In genomic region chr9:134403292-134403681, GRCh38 we compare ENCODE assay signal across 9 cellular contexts.
DNase-seq lines count a peak whose midpoint lies in the region; ATAC-seq and TF ChIP-seq lines count a peak whose summit lies in the region.
"Had no signal": no experiment of that assay in that cellular context is flagged by ENCODE, and none has a peak within 500 bp of the region (broad histone marks: within the 10 kb centered on the region; RNA-seq: fewer than 3 reads in every experiment).

No MANE protein-coding gene starts in this region.

- WGBS in sigmoid colon, 2 donors, result 67 to 86% methylated on average over 11 of the region's 11 CpGs

- peak overlapping the region; percentile 92 for H3K4me2 ChIP-seq in BLaER1

- H3K4me1 ChIP-seq in BLaER1 (peaks cover 100% of the 10 kb centered on the region), sigmoid colon (peaks cover 0 to 84% (median 65%) of the 10 kb centered on the region in 4 donors)

- ATAC-seq in left cardiac atrium, result peak; percentile 9 to 45
- ATAC-seq in GM18498 (IDR thresholded peaks at IDR 0.05; ENCODE audit: unreplicated experiment), result no peak

- CTCF ChIA-PET in RWPE1 (lab: Yijun Ruan, JAX), result interaction anchor here (0.7 kb wide), 1 partner anchor 32 kb away, joined by 3 read pairs; no protein-coding TSS in a partner anchor

- no peaks in the 10 kb centered on the region for H3K27me3 ChIP-seq in BLaER1
- no peaks in the 10 kb centered on the region for H3K27me3 ChIP-seq in sigmoid colon

- H3K9ac ChIP-seq in BLaER1, result 0 out of 2 replicates have a peak overlapping the region, but pooled peaks have one; percentile 14

- TF ChIP-seq CTCF in RWPE1 (conservative IDR thresholded peaks at IDR 0.05; ENCODE audit: low read depth) (no peak), sigmoid colon (IDR thresholded peaks at IDR 0.05) (no peak)

- peaks cover 12% of the 10 kb centered on the region for H3K9me3 ChIP-seq in BLaER1
- no peaks in the 10 kb centered on the region for H3K9me3 ChIP-seq in sigmoid colon

- H4K20me1 ChIP-seq in BLaER1, result peaks cover 100% of the 10 kb centered on the region

- H3K4me3 ChIP-seq in BLaER1 (0 out of 2 replicates have a peak overlapping the region, but pooled peaks have one; percentile 27), sigmoid colon (no peak overlapping the region)

- H3K36me3 ChIP-seq in BLaER1 (peaks cover 36% of the 10 kb centered on the region), sigmoid colon (peaks cover 0 to 14% (median 5%) of the 10 kb centered on the region in 4 donors)

- intact Hi-C loops in left cardiac atrium (cut with DNase I), result loop anchor here in 1 of 2 donors (10.0 kb wide), 1 partner anchor 68 kb away; no protein-coding TSS in a partner anchor
- intact Hi-C loops in sigmoid colon (cut with DNase I), result loop anchor here (2.0 kb wide), 1 partner anchor 14 kb away; no protein-coding TSS in a partner anchor

- TF ChIP-seq POLR2A in sigmoid colon (IDR thresholded peaks at IDR 0.05), result no peak

- POLR2A ChIA-PET in RWPE1 (lab: Yijun Ruan, JAX; ENCODE audit: low non-redundant PET), result no interaction called here

- DNase-seq in RWPE1 (ENCODE audit: low spot score), result no peak
- peak; percentile 62 for DNase-seq in left cardiac atrium
- no peak for DNase-seq in sigmoid colon
- DNase-seq in hepatic stellate cell (ENCODE audit: low spot score), result no peak
- no peak for DNase-seq in SIG-M5 (lab: John Stamatoyannopoulos, UW)
- no peak for DNase-seq in NCI-H2107 treated with DMSO at 0.1 percent for 48 hours (lab: John Stamatoyannopoulos, UW; ENCODE audit: unreplicated experiment)
- DNase-seq: NCI-H2107 had no signal

- TF ChIP-seq EP300 in sigmoid colon (IDR thresholded peaks at IDR 0.05), result no peak

- peak overlapping the region; percentile 15; the same call in 1 of the 2 replicates for H3K27ac ChIP-seq in BLaER1
- peak overlapping the region; percentile 97 for H3K27ac ChIP-seq in RWPE1
- peak overlapping the region; percentile 29 to 78 (median 55) for H3K27ac ChIP-seq in sigmoid colon

Comparison
In these comparisons a context has a peak if more than half of its experiments do, and no peak if none do; other contexts are left out.
1. H3K27ac ChIP-seq: peak in every context shown above with its lines; median percentile 97 in RWPE1; 55 in sigmoid colon; 15 in BLaER1.